1 cellular context compared by ENCODE assay signal in genomic region chr7:105388373-105389089, GRCh38.
TF ChIP-seq lines count a peak whose summit lies in the region.

TSS of gene SRPK2 (minus strand) at chr7:105388921.

TF ChIP-seq in HEK293, 187 proteins besides CTCF, POLR2A, EP300 and RAD21 (continued from another document):
- 0 out of 2 replicates have a peak, but pooled peaks have one; percentile 9 for TF ChIP-seq ZNF692 (tag by site-specific recombination; IDR thresholded peaks at IDR 0.05)
- TF ChIP-seq ZSCAN30 (tag by site-specific recombination; IDR thresholded peaks at IDR 0.05) = peak; percentile 67
- TF ChIP-seq INSM2 (tag by site-specific recombination; IDR thresholded peaks at IDR 0.05) = no peak
- TF ChIP-seq KLF10 (tag by site-specific recombination; IDR thresholded peaks at IDR 0.05) = peak; percentile 42; the same call in 1 of the 2 replicates
- TF ChIP-seq ZNF660 (tag by site-specific recombination; IDR thresholded peaks at IDR 0.05) = peak; percentile 16; the same call in 1 of the 2 replicates
- no peak for TF ChIP-seq TRIM28 (IDR thresholded peaks at IDR 0.05; ENCODE audit: borderline replicate concordance, low read length)
- 0 out of 2 replicates have a peak, but pooled peaks have one; percentile 11 for TF ChIP-seq KLF9 (tag by site-specific recombination; IDR thresholded peaks at IDR 0.05; ENCODE audit: low read depth)
- peak; percentile 33; the same call in 1 of the 2 replicates for TF ChIP-seq ZNF561 (tag by site-specific recombination; IDR thresholded peaks at IDR 0.05; ENCODE audit: borderline replicate concordance)
